17 cellular contexts compared by ENCODE assay signal in the genomic region with DNA sequence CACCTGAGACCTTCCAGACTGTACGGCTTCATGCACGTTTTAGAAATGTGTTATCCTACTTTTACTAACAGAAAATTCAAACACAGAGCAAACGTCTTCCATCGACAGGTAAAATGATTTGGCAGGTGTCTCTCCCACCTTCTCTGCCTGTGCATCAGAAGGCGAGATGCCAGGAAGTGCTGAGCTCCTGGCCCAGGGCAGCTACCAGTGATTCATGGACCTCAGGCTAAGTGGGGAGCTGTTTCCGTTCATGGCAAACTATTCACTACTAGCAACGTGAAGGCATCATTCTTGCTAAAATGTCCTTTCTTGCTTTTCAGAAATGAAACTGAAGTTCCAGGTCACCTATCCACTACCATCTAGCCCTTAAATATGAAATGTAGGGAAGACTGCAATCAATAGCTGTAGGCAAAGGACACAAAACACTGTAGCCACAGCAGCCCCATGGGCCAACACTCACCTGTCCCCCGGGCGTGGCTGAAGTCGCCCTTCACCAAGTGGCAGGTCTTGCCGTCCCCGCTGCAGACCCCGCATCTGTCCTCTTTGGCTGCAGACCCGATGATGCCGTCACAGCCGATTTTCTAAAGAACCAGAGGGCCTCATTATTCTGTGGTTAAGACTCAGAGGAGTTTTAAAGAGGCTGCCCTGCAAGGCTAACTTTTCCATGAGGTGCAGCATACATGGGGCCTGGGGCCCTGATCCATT.
"Had no signal": no experiment of that assay in that cellular context is flagged by ENCODE, and none has a peak within 500 bp of the region (broad histone marks: within the 10 kb centered on the region; RNA-seq: fewer than 3 reads in every experiment).

No MANE protein-coding gene starts in this region.

- H3K9me3 ChIP-seq: ascending aorta, lower lobe of right lung, thyroid gland had no signal

- H3K4me1 ChIP-seq: ascending aorta, lower lobe of right lung, thyroid gland had no signal

- H3K4me3 ChIP-seq: ascending aorta, lower lobe of right lung, thyroid gland had no signal

- H3K36me3 ChIP-seq: ascending aorta, lower lobe of right lung, thyroid gland had no signal

- DNase-seq: activated CD4-positive, alpha-beta memory T cell treated with anti-CD3 and anti-CD28 coated beads, Interleukin-2, amount 10 ng/mL, durations not matched to agents 7 days and 5 days; activated CD4-positive, alpha-beta T cell treated with anti-CD3 and anti-CD28 coated beads for 48 hours; activated CD4-positive, CD25-positive, alpha-beta regulatory T cell; activated effector memory CD4-positive, alpha-beta T cell treated with anti-CD3 and anti-CD28 coated beads, Interleukin-2, amount 50 U/mL, for 16 hours; activated naive CD4-positive, alpha-beta T cell treated with anti-CD3 and anti-CD28 coated beads, Interleukin-2, amount 50 U/mL, for 16 hours; activated T-cell treated with anti-CD3 and anti-CD28 coated beads, Interleukin-2, amount 50 U/mL, for 48 hours; effector memory CD4-positive, alpha-beta T cell; left colon; lower lobe of right lung; occipital lobe; stimulated activated CD4-positive, alpha-beta T cell treated with anti-CD3 and anti-CD28 coated beads, Interleukin-12 subunit alpha, Interleukin-12 subunit beta, amount 100 ng/mL, for 4 hours; stimulated activated CD4-positive, alpha-beta T cell treated with anti-CD3 and anti-CD28 coated beads, Interleukin-1b, Interleukin-23, amount 100 ng/mL, for 48 hours; stimulated activated naive CD4-positive, alpha-beta T cell treated with Interleukin-2 at 50 U/mL for 16 hours; T1000; thyroid gland had no signal

- H3K27ac Mint-ChIP-seq: activated CD4-positive, alpha-beta memory T cell treated with anti-CD3 and anti-CD28 coated beads, Interleukin-2, amount 10 ng/mL, durations not matched to agents 7 days and 5 days; dendritic cell treated with granulocyte-macrophage colony-stimulating factor and Interleukin-4, amounts not matched to agents 40 ng/mL and 50 ng/mL, for 4 days had no signal

- H3K4me3 Mint-ChIP-seq: activated CD4-positive, alpha-beta memory T cell treated with anti-CD3 and anti-CD28 coated beads, Interleukin-2, amount 10 ng/mL, durations not matched to agents 7 days and 5 days; dendritic cell treated with granulocyte-macrophage colony-stimulating factor and Interleukin-4, amounts not matched to agents 40 ng/mL and 50 ng/mL, for 4 days had no signal

- H3K9me3 Mint-ChIP-seq: activated CD4-positive, alpha-beta memory T cell treated with anti-CD3 and anti-CD28 coated beads, Interleukin-2, amount 10 ng/mL, durations not matched to agents 7 days and 5 days; dendritic cell treated with granulocyte-macrophage colony-stimulating factor and Interleukin-4, amounts not matched to agents 40 ng/mL and 50 ng/mL, for 4 days had no signal

- ATAC-seq: left colon, lower lobe of right lung had no signal

- H3K27me3 ChIP-seq: ascending aorta, thyroid gland had no signal

- H3K27ac ChIP-seq: ascending aorta, lower lobe of right lung, thyroid gland had no signal

- H3K27me3 Mint-ChIP-seq: activated CD4-positive, alpha-beta memory T cell treated with anti-CD3 and anti-CD28 coated beads, Interleukin-2, amount 10 ng/mL, durations not matched to agents 7 days and 5 days; dendritic cell treated with granulocyte-macrophage colony-stimulating factor and Interleukin-4, amounts not matched to agents 40 ng/mL and 50 ng/mL, for 4 days had no signal
